In genomic region chr1:22014575-22015206, GRCh38 we compare ENCODE assay signal across 14 cellular contexts. TPM values are rescaled to one million over a fixed set of nuclear protein-coding genes. Genes with fewer than 3 reads are reported as not detected.
"Had no signal": no experiment of that assay in that cellular context is flagged by ENCODE, and none has a peak within 500 bp of the region (broad histone marks: within the 10 kb centered on the region; RNA-seq: fewer than 3 reads in every experiment).

No MANE protein-coding gene starts in this region.

RNA-seq across cellular contexts. Expression of gene CELA3A, which starts 13.2 kb away (rescaled TPM):
- total RNA-seq: activated naive CD4-positive, alpha-beta T cell treated with anti-CD3 and anti-CD28 coated beads for 36 hours; activated naive CD4-positive, alpha-beta T cell treated with anti-CD3 and anti-CD28 coated beads, Interleukin-2, amount 50 U/mL, for 72 hours; activated naive CD8-positive, alpha-beta T cell treated with anti-CD3 and anti-CD28 coated beads for 36 hours; activated T-cell treated with anti-CD3 and anti-CD28 coated beads, Interleukin-2, amount 50 U/mL, for 72 hours; activated T-helper 1 cell treated with anti-CD3 and anti-CD28 coated beads, Interleukin-12 subunit alpha, Interleukin-12 subunit beta, Interleukin-2, Interleukin-4 antibody, amounts not matched to agents 30 ng/mL and 10 ng/mL and 1 ng/mL, durations not matched to agents 14 hours and 24 hours and 36 hours; activated T-helper 17 cell treated with anti-CD3 and anti-CD28 coated beads, Interleukin-2, amount 50 U/mL, for 72 hours; activated T-helper 2 cell treated with anti-CD3 and anti-CD28 coated beads, Interferon-gamma antibody, Interleukin-2, Interleukin-4, amounts not matched to agents 10 μg/mL and 5 μg/mL and 100 μg/mL, durations not matched to agents 14 hours and 24 hours and 36 hours; ascending aorta; astrocyte; breast epithelium; bronchial epithelial cell; cardiac muscle cell; cardiac septum; cerebellum had no signal
- polyA plus RNA-seq: cardiac muscle cell had no signal

RNA-seq across cellular contexts. Expression of gene CELA3B, which starts 37.9 kb away (rescaled TPM):
- total RNA-seq: activated naive CD4-positive, alpha-beta T cell treated with anti-CD3 and anti-CD28 coated beads for 36 hours; activated naive CD4-positive, alpha-beta T cell treated with anti-CD3 and anti-CD28 coated beads, Interleukin-2, amount 50 U/mL, for 72 hours; activated naive CD8-positive, alpha-beta T cell treated with anti-CD3 and anti-CD28 coated beads for 36 hours; activated T-cell treated with anti-CD3 and anti-CD28 coated beads, Interleukin-2, amount 50 U/mL, for 72 hours; activated T-helper 1 cell treated with anti-CD3 and anti-CD28 coated beads, Interleukin-12 subunit alpha, Interleukin-12 subunit beta, Interleukin-2, Interleukin-4 antibody, amounts not matched to agents 30 ng/mL and 10 ng/mL and 1 ng/mL, durations not matched to agents 14 hours and 24 hours and 36 hours; activated T-helper 17 cell treated with anti-CD3 and anti-CD28 coated beads, Interleukin-2, amount 50 U/mL, for 72 hours; activated T-helper 2 cell treated with anti-CD3 and anti-CD28 coated beads, Interferon-gamma antibody, Interleukin-2, Interleukin-4, amounts not matched to agents 10 μg/mL and 5 μg/mL and 100 μg/mL, durations not matched to agents 14 hours and 24 hours and 36 hours; ascending aorta; astrocyte; breast epithelium; bronchial epithelial cell; cardiac muscle cell; cardiac septum; cerebellum had no signal
- polyA plus RNA-seq: cardiac muscle cell had no signal
